8 cellular contexts compared by ENCODE assay signal in the genomic region with DNA sequence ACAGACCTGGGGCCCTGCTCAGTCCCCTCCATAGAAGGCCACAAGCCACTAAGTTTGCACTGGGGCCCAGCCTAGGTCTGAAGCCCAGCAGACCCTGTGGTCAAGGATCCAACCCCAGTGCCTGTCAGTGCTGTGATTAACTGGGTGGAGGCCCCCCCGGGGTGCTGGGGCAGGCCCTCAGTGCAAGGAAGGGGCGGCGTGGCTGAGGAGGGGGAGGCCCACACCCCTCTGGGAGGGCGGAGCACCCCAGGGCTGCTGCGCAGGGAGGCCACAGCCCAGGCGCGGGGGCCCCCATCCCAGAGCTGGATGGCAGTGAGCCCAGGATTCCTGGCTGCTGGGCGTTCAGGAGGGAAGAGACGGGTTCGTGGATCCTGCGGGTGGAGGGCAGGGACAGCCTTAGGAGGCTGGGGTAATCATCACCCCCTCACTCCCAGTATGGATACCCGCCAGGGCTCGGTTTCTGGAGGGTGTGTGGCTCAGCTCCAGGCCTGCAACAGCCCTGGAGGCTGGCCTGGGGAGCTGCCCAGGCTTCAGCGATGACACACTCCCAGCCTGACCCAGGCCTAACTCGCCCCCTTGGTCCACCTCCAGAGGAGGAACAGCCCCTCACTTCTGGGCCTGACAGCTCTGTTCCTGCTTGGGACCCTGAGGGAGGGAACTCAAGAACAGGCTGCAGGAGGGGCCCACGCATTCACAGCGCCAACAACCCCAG. TPM values are rescaled to one million over a fixed set of nuclear protein-coding genes. Genes with fewer than 3 reads are reported as not detected.
DNase-seq lines count a peak whose midpoint lies in the region; ATAC-seq and TF ChIP-seq lines count a peak whose summit lies in the region.

No MANE protein-coding gene starts in this region.

- peaks cover 10 to 11% of the 10 kb centered on the region in 2 donors for H3K4me1 Mint-ChIP-seq in stimulated activated naive B cell treated with anti-CD40 and anti-IgM and Interleukin-4, amounts not matched to agents 10 μg/mL and 1 μg/mL and 100 μg/mL, for 72 hours

- H3K27ac ChIP-seq in right atrium auricular region: peak overlapping the region; percentile 82 to 83
- H3K27ac ChIP-seq in rectal smooth muscle tissue (ENCODE audit: low read depth, low read length): peak overlapping the region; percentile 97

- peaks cover 0 to 3% of the 10 kb centered on the region in 2 donors for H3K36me3 Mint-ChIP-seq in stimulated activated naive B cell treated with anti-CD40 and anti-IgM and Interleukin-4, amounts not matched to agents 10 μg/mL and 1 μg/mL and 100 μg/mL, for 72 hours

- TF ChIP-seq CTCF in right atrium auricular region (IDR thresholded peaks at IDR 0.05) (no peak), GM10266 (IDR thresholded peaks at IDR 0.05; ENCODE audit: control insufficient read depth, insufficient read depth, low read depth, missing control alignments) (no peak), GM20000 (IDR thresholded peaks at IDR 0.05; ENCODE audit: extremely low read depth, missing control alignments) (no peak)

- no peaks in the 10 kb centered on the region for H3K27me3 ChIP-seq in right atrium auricular region
- no peaks in the 10 kb centered on the region for H3K27me3 ChIP-seq in rectal smooth muscle tissue (ENCODE audit: control insufficient read depth, insufficient read depth, low read length)

- no peak for ATAC-seq in stimulated activated naive B cell treated with anti-CD40 and anti-IgM and Interleukin-4, amounts not matched to agents 10 μg/mL and 1 μg/mL and 100 μg/mL, for 72 hours (replicated peaks)

- H3K9ac ChIP-seq in rectal smooth muscle tissue (ENCODE audit: low read length): peak overlapping the region; percentile 72

- H3K4me1 ChIP-seq in right atrium auricular region (peaks cover 7 to 49% of the 10 kb centered on the region in 2 donors), rectal smooth muscle tissue (ENCODE audit: control insufficient read depth, insufficient read depth, low read length) (peaks cover 31% of the 10 kb centered on the region)

- no peaks in the 10 kb centered on the region for H3K9me3 Mint-ChIP-seq in stimulated activated naive B cell treated with anti-CD40 and anti-IgM and Interleukin-4, amounts not matched to agents 10 μg/mL and 1 μg/mL and 100 μg/mL, for 72 hours

- peak; percentile 74 for DNase-seq in EL
- DNase-seq in amniotic epithelial cell (ENCODE audit: low read depth): peak; percentile 88
- peak; percentile 77 for DNase-seq in right atrium auricular region (ENCODE audit: low spot score)
- no peak for DNase-seq in GM10266 (ENCODE audit: extremely low spot score)
- DNase-seq in NCI-H345 (lab: John Stamatoyannopoulos, UW): no peak
- no peak for DNase-seq in stimulated activated naive B cell treated with anti-CD40 and anti-IgM and Interleukin-4, amounts not matched to agents 10 μg/mL and 1 μg/mL and 100 μg/mL, for 72 hours
- DNase-seq in GM20000 (ENCODE audit: low spot score): no peak

- no peak overlapping the region for H3K4me3 Mint-ChIP-seq in stimulated activated naive B cell treated with anti-CD40 and anti-IgM and Interleukin-4, amounts not matched to agents 10 μg/mL and 1 μg/mL and 100 μg/mL, for 72 hours

- no peak overlapping the region for H3K27ac Mint-ChIP-seq in stimulated activated naive B cell treated with anti-CD40 and anti-IgM and Interleukin-4, amounts not matched to agents 10 μg/mL and 1 μg/mL and 100 μg/mL, for 72 hours

- no peaks in the 10 kb centered on the region for H3K9me3 ChIP-seq in right atrium auricular region

- no peaks in the 10 kb centered on the region for H3K27me3 Mint-ChIP-seq in stimulated activated naive B cell treated with anti-CD40 and anti-IgM and Interleukin-4, amounts not matched to agents 10 μg/mL and 1 μg/mL and 100 μg/mL, for 72 hours

- peaks cover 24% of the 10 kb centered on the region for H3K36me3 ChIP-seq in right atrium auricular region
- peaks cover 18% of the 10 kb centered on the region for H3K36me3 ChIP-seq in rectal smooth muscle tissue (ENCODE audit: control insufficient read depth, insufficient read depth, low read length)

- peak overlapping the region; percentile 13 to 27 for H3K4me3 ChIP-seq in right atrium auricular region
- H3K4me3 ChIP-seq in rectal smooth muscle tissue (ENCODE audit: low read length): peak overlapping the region; percentile 51

RNA-seq across cellular contexts. Expression of gene GJC2, which starts 0.9 kb away (rescaled TPM):
- 1 to 10 TPM in 1 of 2 donors, under 1 TPM in 1; 0.93 to 2.3 TPM for total RNA-seq in right atrium auricular region

RNA-seq across cellular contexts. Expression of gene GUK1, which starts 10.5 kb away (rescaled TPM):
- total RNA-seq in right atrium auricular region: 100 to 1,000 TPM; 179 to 277 TPM

RNA-seq across cellular contexts. Expression of gene IBA57, which starts 15.0 kb away (rescaled TPM):
- total RNA-seq in right atrium auricular region: 1 to 10 TPM; 6.7 to 7.1 TPM

RNA-seq across cellular contexts. Expression of gene MRPL55, which starts 41.5 kb away (rescaled TPM):
- total RNA-seq in right atrium auricular region: 10 to 100 TPM; 76.6 to 81.2 TPM

RNA-seq across cellular contexts. Expression of gene C1orf35, which starts 47.5 kb away (rescaled TPM):
- total RNA-seq in right atrium auricular region: 1 to 10 TPM; 4.5 to 4.9 TPM

Comparison
In these comparisons a context has a peak if more than half of its experiments do, and no peak if none do; other contexts are left out.
1. DNase-seq: peak in EL (single experiment), amniotic epithelial cell (single experiment) and right atrium auricular region (single experiment); none in GM10266 (single experiment), NCI-H345 (single experiment), stimulated activated naive B cell treated with anti-CD40 and anti-IgM and Interleukin-4, amounts not matched to agents 10 μg/mL and 1 μg/mL and 100 μg/mL, for 72 hours (single experiment) and GM20000 (single experiment).